ENCODE assay signal across 27 cellular contexts in genomic region chr5:107782770-107783169, GRCh38.
"Had no signal": no experiment of that assay in that cellular context is flagged by ENCODE, and none has a peak within 500 bp of the region (broad histone marks: within the 10 kb centered on the region; RNA-seq: fewer than 3 reads in every experiment).

No MANE protein-coding gene starts in this region.

- H3K4me1 ChIP-seq: colonic mucosa, gastroesophageal sphincter, psoas muscle, spleen, testis, tibial artery had no signal

- H3K27me3 ChIP-seq: colonic mucosa, foreskin keratinocyte, gastroesophageal sphincter, heart left ventricle, ovary, spleen, testis, tibial artery had no signal

- H3K36me3 ChIP-seq: colonic mucosa, gastroesophageal sphincter, heart left ventricle, ovary, spleen, tibial artery had no signal

- ATAC-seq: esophagus mucosa; foreskin keratinocyte; gastroesophageal sphincter; heart left ventricle; left lobe of liver; natural killer cell; psoas muscle; right cardiac atrium; stimulated activated memory B cell treated with anti-CD40 and anti-IgM and Interleukin-4, amounts not matched to agents 10 μg/mL and 1 μg/mL and 100 μg/mL, for 72 hours; stimulated activated naive CD8-positive, alpha-beta T cell treated with anti-CD3 and anti-CD28 coated beads, Interleukin-15, Interleukin-2, amounts not matched to agents 100 U/mL and 50 U/mL, for 24 hours had no signal

- H3K9me3 ChIP-seq: colonic mucosa, ovary, psoas muscle, testis, tibial artery had no signal

- DNase-seq: colonic mucosa; effector CD8-positive, alpha-beta T cell; endodermal cell; heart left ventricle; hippocampal formation; islet precursor cell; kidney glomerular epithelial cell; natural killer cell; occipital lobe; ovary; posterior cingulate gyrus; psoas muscle; right cardiac atrium; spleen; stimulated activated CD4-positive, alpha-beta T cell treated with anti-CD3 and anti-CD28 coated beads, Interleukin-4, amount 100 ng/mL, for 4 hours; stimulated activated naive CD8-positive, alpha-beta T cell treated with anti-CD3 and anti-CD28 coated beads, Interleukin-15, Interleukin-2, amounts not matched to agents 100 U/mL and 50 U/mL, for 24 hours; substantia nigra; testis; tibial artery had no signal

- H3K27ac ChIP-seq: colonic mucosa, epithelial cell of prostate, foreskin keratinocyte, gastroesophageal sphincter, heart left ventricle, ovary, psoas muscle, skin epidermis, spleen, testis, tibial artery had no signal

- H3K4me3 ChIP-seq: colonic mucosa, gastroesophageal sphincter, heart left ventricle, lung, ovary, psoas muscle, skin epidermis, spleen, testis, tibial artery had no signal
